10 cellular contexts compared by ENCODE assay signal in the genomic region with DNA sequence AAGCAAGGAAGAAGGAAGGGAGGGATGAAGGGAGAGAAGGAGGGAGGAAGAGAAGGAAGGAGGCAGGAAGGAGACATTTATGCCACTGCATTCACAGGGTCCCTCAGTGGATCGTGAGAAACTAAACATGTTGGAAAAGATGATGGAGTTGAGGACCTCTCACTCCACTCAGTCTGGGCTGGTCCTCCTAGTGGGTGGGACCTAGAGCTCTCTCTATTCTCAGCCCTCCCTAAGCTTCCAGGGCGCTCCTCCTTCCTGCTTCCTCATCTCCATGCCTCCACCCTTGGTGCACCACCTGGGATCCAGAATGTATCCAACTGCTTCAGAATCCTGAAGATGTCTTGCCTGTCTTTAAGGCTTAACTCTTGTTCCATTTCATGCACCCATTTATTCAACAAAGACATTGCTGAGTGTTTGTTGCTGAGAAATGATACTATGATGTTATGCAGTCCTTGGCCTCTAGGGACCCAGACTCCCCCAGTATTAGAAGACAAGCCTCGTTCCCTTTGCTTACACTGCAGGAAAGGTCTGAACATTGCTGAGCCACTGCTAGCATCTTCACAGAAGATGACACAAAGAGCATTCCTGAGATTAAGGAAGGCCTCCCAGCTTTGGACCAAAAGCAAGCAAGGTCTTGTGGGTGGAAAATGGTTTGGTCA.
DNase-seq lines count a peak whose midpoint lies in the region; ATAC-seq and TF ChIP-seq lines count a peak whose summit lies in the region.
"Had no signal": no experiment of that assay in that cellular context is flagged by ENCODE, and none has a peak within 500 bp of the region (broad histone marks: within the 10 kb centered on the region; RNA-seq: fewer than 3 reads in every experiment).

No MANE protein-coding gene starts in this region.

- TF ChIP-seq CTCF in BJ (IDR thresholded peaks at IDR 0.05; ENCODE audit: insufficient read depth, low read depth, low read length) (peak; percentile 27; the same call in 1 of the 2 replicates), epithelial cell of esophagus (IDR thresholded peaks at IDR 0.05; ENCODE audit: insufficient read depth, low read depth, low read length, missing control alignments) (peak; percentile 14)

- POLR2A ChIA-PET in BJ (lab: Charles Lee) = no interaction called here

- ATAC-seq in GM19452 (IDR thresholded peaks at IDR 0.05; ENCODE audit: unreplicated experiment) (peak; percentile 73), HG03565 (IDR thresholded peaks at IDR 0.05; ENCODE audit: unreplicated experiment) (peak; percentile 48)

- no peak overlapping the region for H3K4me3 ChIP-seq in BJ (ENCODE audit: low read depth, low read length)
- no peak overlapping the region for H3K4me3 ChIP-seq in epithelial cell of esophagus (ENCODE audit: low read length)
- H3K4me3 ChIP-seq: lung had no signal

- DNase-seq in BJ (ENCODE audit: low read depth) (no peak), epithelial cell of esophagus (ENCODE audit: low read depth) (no peak), NCI-H345 treated with DMSO at 0.1 percent for 48 hours (lab: John Stamatoyannopoulos, UW; ENCODE audit: unreplicated experiment) (no peak), medulla oblongata (ENCODE audit: extremely low spot score) (no peak), UCSD-AML1 (lab: John Stamatoyannopoulos, UW; ENCODE audit: unreplicated experiment) (no peak), H4 (ENCODE audit: low spot score) (no peak)
- DNase-seq: activated T-cell treated with anti-CD3 and anti-CD28 coated beads, Interleukin-2, amount 50 U/mL, for 48 hours had no signal

- H3K36me3 ChIP-seq in BJ (ENCODE audit: control insufficient read depth, insufficient read depth, low read length) = no peaks in the 10 kb centered on the region

- H3K27me3 ChIP-seq in BJ (ENCODE audit: control insufficient read depth, insufficient read depth, low read length) = no peaks in the 10 kb centered on the region

- CTCF ChIA-PET in BJ (lab: Yijun Ruan, JAX) = interaction anchor here (0.7 to 3.0 kb wide), 5 partner anchors 8 to 129 kb away, joined by 3 to 10 read pairs (median 5); no protein-coding TSS in a partner anchor
